ENCODE assay signal across 14 cellular contexts in the genomic region with DNA sequence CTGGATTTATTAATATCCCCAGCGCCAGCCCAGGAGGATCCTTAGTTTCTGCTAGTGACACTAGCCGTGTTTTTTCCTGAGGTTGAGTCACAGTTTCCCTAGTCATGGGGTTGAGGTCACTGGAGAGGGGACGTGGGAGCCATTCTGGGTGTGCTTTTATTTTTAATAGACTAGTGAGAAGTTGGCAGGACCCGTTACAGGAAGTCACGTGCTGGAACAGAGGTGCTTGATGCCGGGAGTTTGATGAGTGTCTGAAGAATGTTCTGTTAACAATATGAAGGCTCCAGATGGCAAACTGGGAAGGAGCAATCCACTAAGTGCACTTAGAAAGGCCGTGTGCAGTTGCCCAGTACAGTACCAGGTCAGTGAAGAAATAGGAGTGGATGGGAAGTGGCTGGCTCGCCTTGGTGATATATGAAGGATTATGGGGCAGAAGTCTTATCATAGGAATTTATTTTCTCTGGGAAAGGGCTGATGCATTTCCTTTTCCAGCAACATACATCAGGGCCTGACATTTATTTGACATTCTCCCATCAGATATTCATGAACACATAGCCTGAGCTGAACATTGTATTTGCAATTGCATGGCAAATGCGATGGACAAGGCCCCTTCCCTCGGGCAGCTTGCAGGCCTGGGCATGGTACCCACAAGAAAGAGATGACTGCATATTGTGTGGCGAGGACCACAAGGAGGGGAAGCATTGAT.
DNase-seq lines count a peak whose midpoint lies in the region; ATAC-seq and TF ChIP-seq lines count a peak whose summit lies in the region.
"Had no signal": no experiment of that assay in that cellular context is flagged by ENCODE, and none has a peak within 500 bp of the region (broad histone marks: within the 10 kb centered on the region; RNA-seq: fewer than 3 reads in every experiment).

No MANE protein-coding gene starts in this region.

- DNase-seq in activated T-cell treated with anti-CD3 and anti-CD28 coated beads for 4 hours (peak; percentile 11), adrenal gland (peak; percentile 24 to 70 (median 34)), left ventricle myocardium superior (no peak), tibial artery (peak; percentile 64 to 69), HuH-7 (ENCODE audit: low spot score) (no peak), mesendoderm (no peak), cerebellum (ENCODE audit: low spot score) (no peak)
- DNase-seq in activated T-cell treated with anti-CD3 and anti-CD28 coated beads, Interleukin-2, amount 50 U/mL, for 4 hours: no peak
- DNase-seq: left colon, NCI-H2171, pancreas, stomach had no signal

- H2BK5ac ChIP-seq in mesendoderm (ENCODE audit: low read length): no peak overlapping the region

- H3K36me3 Mint-ChIP-seq in activated T-cell treated with anti-CD3 and anti-CD28 coated beads, Interleukin-2, amount 50 U/mL, for 4 hours (ENCODE audit: insufficient read depth): no peaks in the 10 kb centered on the region

- no peaks in the 10 kb centered on the region for H3K79me1 ChIP-seq in mesendoderm (ENCODE audit: low read length)

- no peak overlapping the region for H2BK120ac ChIP-seq in mesendoderm (ENCODE audit: low read depth, low read length)

- H4K5ac ChIP-seq in mesendoderm (ENCODE audit: low read length): no peak overlapping the region

- H4K8ac ChIP-seq in mesendoderm (ENCODE audit: low read depth, low read length): no peak overlapping the region

- no peak for ATAC-seq in activated T-cell treated with anti-CD3 and anti-CD28 coated beads, Interleukin-2, amount 50 U/mL, for 4 hours
- peak; percentile 88 for ATAC-seq in left ventricle myocardium superior
- ATAC-seq: left colon had no signal

- H3K4me3 ChIP-seq in adrenal gland (no peak overlapping the region), tibial artery (no peak overlapping the region), mesendoderm (ENCODE audit: low read length) (no peak overlapping the region)
- H3K4me3 ChIP-seq: breast epithelium, pancreas, stomach had no signal

- no peak overlapping the region for H3K56ac ChIP-seq in mesendoderm (ENCODE audit: low read length)

- H3K9ac ChIP-seq in mesendoderm (ENCODE audit: low read length): no peak overlapping the region

- TF ChIP-seq CTCF in adrenal gland (IDR thresholded peaks at IDR 0.05): no peak
- TF ChIP-seq CTCF in tibial artery (IDR thresholded peaks at IDR 0.05): no peak

- no peaks in the 10 kb centered on the region for H3K27me3 ChIP-seq in adrenal gland
- no peaks in the 10 kb centered on the region for H3K27me3 ChIP-seq in tibial artery
- no peaks in the 10 kb centered on the region for H3K27me3 ChIP-seq in mesendoderm (ENCODE audit: insufficient read depth, low read length, poor library complexity)
- H3K27me3 ChIP-seq: breast epithelium, pancreas, stomach had no signal

- H3K18ac ChIP-seq in mesendoderm (ENCODE audit: low read length): no peak overlapping the region

- no peaks in the 10 kb centered on the region for H3K27me3 Mint-ChIP-seq in activated T-cell treated with anti-CD3 and anti-CD28 coated beads, Interleukin-2, amount 50 U/mL, for 4 hours (ENCODE audit: low read depth)

- 51 to 60% (median 53%) methylated on average over 11 of the region's 11 CpGs for WGBS in adrenal gland, 4 donors
- no CpG with 5 or more reads among the region's 11 CpGs for WGBS in mesendoderm (ENCODE audit: extremely low coverage, insufficient coverage, low lambda C conversion rate)

- peaks cover 24% of the 10 kb centered on the region for H3K4me1 Mint-ChIP-seq in activated T-cell treated with anti-CD3 and anti-CD28 coated beads, Interleukin-2, amount 50 U/mL, for 4 hours (ENCODE audit: low read depth)

- TF ChIP-seq POLR2A in adrenal gland (IDR thresholded peaks at IDR 0.05): no peak

- H3K36me3 ChIP-seq in adrenal gland (replicated peaks in 1 of 2): no peaks in the 10 kb centered on the region
- no peaks in the 10 kb centered on the region for H3K36me3 ChIP-seq in tibial artery
- no peaks in the 10 kb centered on the region for H3K36me3 ChIP-seq in mesendoderm (ENCODE audit: control insufficient read depth, insufficient read depth, low read length)
- H3K36me3 ChIP-seq: breast epithelium, pancreas, stomach had no signal

- no peak overlapping the region for H2BK15ac ChIP-seq in mesendoderm (replicated peaks; ENCODE audit: low read depth)

- H3K9me3 ChIP-seq in adrenal gland (replicated peaks in 1 of 3): no peaks in the 10 kb centered on the region
- H3K9me3 ChIP-seq in tibial artery: no peaks in the 10 kb centered on the region
- H3K9me3 ChIP-seq: breast epithelium, pancreas, stomach had no signal

- intact Hi-C loops in adrenal gland (cut with DNase I) (loop anchor here in 1 of 2 donors (5.0 kb wide), 1 partner anchor 257 kb away; no protein-coding TSS in a partner anchor), left ventricle myocardium superior (cut with micrococcal nuclease) (no loop called here), tibial artery (cut with DNase I; ENCODE audit: low total_unique reads) (no loop called here)

- no peaks in the 10 kb centered on the region for H3K9me3 Mint-ChIP-seq in activated T-cell treated with anti-CD3 and anti-CD28 coated beads, Interleukin-2, amount 50 U/mL, for 4 hours

- H3K23ac ChIP-seq in mesendoderm (ENCODE audit: low read length): no peak overlapping the region

- H3K4ac ChIP-seq in mesendoderm (ENCODE audit: low read depth, low read length): no peak overlapping the region

- no peak overlapping the region for H2AK5ac ChIP-seq in mesendoderm (ENCODE audit: low read length)

- H3K4me3 Mint-ChIP-seq in activated T-cell treated with anti-CD3 and anti-CD28 coated beads, Interleukin-2, amount 50 U/mL, for 4 hours: no peak overlapping the region

- H3K27ac ChIP-seq in adrenal gland (no peak overlapping the region), tibial artery (peak overlapping the region in 1 of 2 donors; percentile 24), mesendoderm (ENCODE audit: low read depth, low read length) (no peak overlapping the region)
- H3K27ac ChIP-seq: breast epithelium, pancreas, RWPE1, stomach had no signal

- no peak overlapping the region for H3K4me2 ChIP-seq in mesendoderm (ENCODE audit: low read length)

- H3K79me2 ChIP-seq in mesendoderm (ENCODE audit: control insufficient read depth, insufficient read depth, low read length): no peaks in the 10 kb centered on the region

- H3K4me1 ChIP-seq in adrenal gland (replicated peaks in 1 of 2): no peaks in the 10 kb centered on the region
- H3K4me1 ChIP-seq in tibial artery: peaks cover 0 to 16% (median 3%) of the 10 kb centered on the region in 4 donors
- H3K4me1 ChIP-seq in mesendoderm (ENCODE audit: control insufficient read depth, low read depth, low read length): no peaks in the 10 kb centered on the region
- H3K4me1 ChIP-seq: breast epithelium, pancreas, stomach had no signal

Comparison
In these comparisons a context has a peak if more than half of its experiments do, and no peak if none do; other contexts are left out.
1. DNase-seq: peak in activated T-cell treated with anti-CD3 and anti-CD28 coated beads for 4 hours (single experiment), adrenal gland (7 of 7) and tibial artery (2 of 2); none in activated T-cell treated with anti-CD3 and anti-CD28 coated beads, Interleukin-2, amount 50 U/mL, for 4 hours (single experiment), left ventricle myocardium superior (single experiment), HuH-7 (single experiment), mesendoderm (single experiment) and cerebellum (single experiment).